19 cellular contexts compared by ENCODE assay signal in the genomic region with DNA sequence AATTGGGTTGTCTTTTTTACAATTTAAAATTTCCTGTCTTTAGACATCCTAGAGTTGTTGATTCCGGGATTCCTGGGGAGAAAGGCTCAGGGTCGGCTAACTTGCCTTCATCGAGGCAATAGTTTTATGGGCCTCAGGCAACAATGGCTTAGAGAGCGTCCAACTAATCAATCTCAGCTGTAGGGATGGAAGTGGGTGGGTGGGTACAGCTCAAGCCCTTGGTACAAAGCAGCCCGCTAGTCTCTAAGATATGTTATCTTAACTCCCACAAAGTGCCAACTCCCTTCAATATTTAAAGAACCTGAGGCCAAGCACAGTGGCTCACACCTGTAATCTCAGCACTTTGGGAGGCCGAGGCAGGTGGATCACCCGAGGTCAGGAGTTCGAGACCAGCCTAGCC. TPM values are rescaled to one million over a fixed set of nuclear protein-coding genes. Genes with fewer than 3 reads are reported as not detected.
"Had no signal": no experiment of that assay in that cellular context is flagged by ENCODE, and none has a peak within 500 bp of the region (broad histone marks: within the 10 kb centered on the region; RNA-seq: fewer than 3 reads in every experiment).

No MANE protein-coding gene starts in this region.

- H3K27ac ChIP-seq: RWPE1 had no signal

- DNase-seq: MV-4-11, NCI-H1048, NCI-H1105, NCI-H1417, NCI-H1436 treated with DMSO at 0.1 percent for 48 hours, NCI-H1694, NCI-H187 treated with DMSO at 0.1 percent for 48 hours, NCI-H2029 treated with DMSO at 0.1 percent for 48 hours, NCI-H2171 treated with DMSO at 0.1 percent for 48 hours, NCI-H345, NCI-H446 treated with DMSO at 0.1 percent for 48 hours, NCI-H510A treated with DMSO at 0.1 percent for 48 hours, NCI-H526, PC-3, SHP77 had no signal

- H3K4me3 ChIP-seq: K562 had no signal

RNA-seq across cellular contexts. Expression of a gene that starts 6.9 kb away (rescaled TPM):
- polyA plus RNA-seq: HepG2, IgD-negative memory B cell had no signal
